18 cellular contexts compared by ENCODE assay signal in the genomic region with DNA sequence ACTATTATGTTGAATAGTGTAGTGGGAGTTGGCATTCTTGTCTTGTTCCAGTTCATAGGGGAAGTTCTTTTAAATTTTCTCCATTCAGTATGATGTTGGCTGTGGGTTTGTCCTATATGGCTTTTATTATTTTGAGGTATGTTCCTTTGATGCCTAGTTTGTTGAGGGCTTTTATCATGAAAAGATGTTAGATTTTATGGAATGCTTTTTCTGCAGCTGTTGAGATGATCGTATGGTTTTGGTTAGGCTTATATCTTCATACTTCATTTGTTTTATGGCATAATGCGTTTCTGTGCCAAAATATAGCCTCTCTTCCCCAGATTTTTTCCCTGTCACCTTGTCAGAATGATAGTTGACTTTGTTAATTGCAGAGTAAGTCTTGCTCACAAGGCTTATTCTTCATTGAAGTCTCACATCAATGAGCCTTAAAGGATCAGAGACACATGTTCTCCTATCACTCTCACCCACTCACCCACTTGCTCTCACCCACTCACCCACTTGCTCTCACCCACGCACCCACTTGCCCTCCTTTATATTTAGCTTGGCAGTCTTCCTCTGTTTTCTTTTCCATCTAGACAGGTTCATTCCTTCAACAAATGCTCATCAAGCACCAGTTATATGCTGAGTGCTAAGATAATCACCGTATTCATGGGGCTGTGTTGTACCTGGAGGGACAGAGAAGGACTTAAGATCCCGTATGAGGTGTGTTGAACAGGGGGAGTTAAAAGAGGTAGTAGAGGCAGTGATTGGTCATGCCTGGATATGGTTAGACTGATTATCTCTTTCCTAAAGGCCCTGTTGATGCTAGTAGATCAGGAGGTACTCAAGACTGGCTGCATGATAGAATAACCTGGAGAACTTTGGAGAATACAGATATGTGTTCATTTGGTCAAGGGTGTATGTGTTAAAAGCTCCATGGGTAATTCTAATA. TPM values are rescaled to one million over a fixed set of nuclear protein-coding genes. Genes with fewer than 3 reads are reported as not detected.
DNase-seq lines count a peak whose midpoint lies in the region; ATAC-seq and TF ChIP-seq lines count a peak whose summit lies in the region.
"Had no signal": no experiment of that assay in that cellular context is flagged by ENCODE, and none has a peak within 500 bp of the region (broad histone marks: within the 10 kb centered on the region; RNA-seq: fewer than 3 reads in every experiment).

No MANE protein-coding gene starts in this region.

- peak overlapping the region in 5 of 7 donors; percentile 0 to 68 (median 10) for H3K27ac Mint-ChIP-seq in CD4-positive, alpha-beta memory T cell
- peak overlapping the region; percentile 38 for H3K27ac Mint-ChIP-seq in activated B cell treated with CpG ODN at 0.5 μM for 24 hours
- H3K27ac Mint-ChIP-seq: CD4-positive, alpha-beta T cell; HFFc6 had no signal

- H3K4me1 ChIP-seq in CD4-positive, alpha-beta memory T cell (ENCODE audit: insufficient read depth, low read length) = peaks cover 48% of the 10 kb centered on the region
- H3K4me1 ChIP-seq in HEK293 (ENCODE audit: control insufficient read depth, insufficient read depth, low read length) (peaks cover 38% of the 10 kb centered on the region), testis (peaks cover 8% of the 10 kb centered on the region)
- H3K4me1 ChIP-seq: A549 had no signal

- peaks cover 47 to 77% (median 64%) of the 10 kb centered on the region in 4 donors for H3K4me1 Mint-ChIP-seq in CD4-positive, alpha-beta memory T cell
- H3K4me1 Mint-ChIP-seq in activated B cell treated with CpG ODN at 0.5 μM for 24 hours = peaks cover 91% of the 10 kb centered on the region

- DNase-seq in CD4-positive, alpha-beta memory T cell = no peak
- DNase-seq in activated B cell treated with CpG ODN at 0.5 μM for 24 hours (no peak), putamen (ENCODE audit: low spot score) (peak; percentile 51), AG08396 (ENCODE audit: low spot score) (no peak), retina (no peak), testis (no peak)
- no peak for DNase-seq in stimulated activated naive CD8-positive, alpha-beta T cell treated with anti-CD3 and anti-CD28 coated beads, Interleukin-15, Interleukin-2, amounts not matched to agents 100 U/mL and 50 U/mL, for 24 hours
- DNase-seq: CD4-positive, alpha-beta T cell; HFFc6; MG63; NCI-H1417 treated with DMSO at 0.1 percent for 48 hours; NCI-H187; NCI-H446 treated with DMSO at 0.1 percent for 48 hours; NK-92 treated with Interleukin-12 subunit alpha and Interleukin-12 subunit beta, amount 100 ng/mL, for 24 hours; SIG-M5 had no signal

- H3K36me3 Mint-ChIP-seq in CD4-positive, alpha-beta memory T cell = peaks cover 0 to 2% of the 10 kb centered on the region in 2 donors
- H3K36me3 Mint-ChIP-seq in activated B cell treated with CpG ODN at 0.5 μM for 24 hours (ENCODE audit: low read depth) = no peaks in the 10 kb centered on the region

- TF ChIP-seq CTCF in HEK293 (tag by site-specific recombination; IDR thresholded peaks at IDR 0.05) (no peak), activated B cell treated with CpG ODN at 0.5 μM for 24 hours (IDR thresholded peaks at IDR 0.05) (no peak), testis (IDR thresholded peaks at IDR 0.05) (no peak)

- WGBS in testis, 2 donors = 87 to 89% methylated on average over 5 of the region's 5 CpGs

- no peak overlapping the region for H3K27ac ChIP-seq in CD4-positive, alpha-beta memory T cell (ENCODE audit: low read depth, low read length)
- peak overlapping the region; percentile 39 for H3K27ac ChIP-seq in HEK293 (ENCODE audit: extremely low read depth, low read depth, low read length)
- H3K27ac ChIP-seq in testis = no peak overlapping the region
- H3K27ac ChIP-seq: A549 had no signal

- H3K4me3 ChIP-seq in CD4-positive, alpha-beta memory T cell (ENCODE audit: low read length in 2 of 2) = no peak overlapping the region
- H3K4me3 ChIP-seq in HEK293 (ENCODE audit: low read depth, low read length) (no peak overlapping the region), testis (no peak overlapping the region)
- H3K4me3 ChIP-seq: A549, MG63 had no signal

- H3K27me3 ChIP-seq in CD4-positive, alpha-beta memory T cell (ENCODE audit: insufficient read depth, low read length) = no peaks in the 10 kb centered on the region
- H3K27me3 ChIP-seq in testis = no peaks in the 10 kb centered on the region
- H3K27me3 ChIP-seq: MG63 had no signal

- H3K36me3 ChIP-seq in CD4-positive, alpha-beta memory T cell (ENCODE audit: insufficient read depth, low read length) = no peaks in the 10 kb centered on the region
- no peaks in the 10 kb centered on the region for H3K36me3 ChIP-seq in HEK293 (ENCODE audit: control insufficient read depth in 2 of 2, insufficient read depth in 1 of 2, low read length in 2 of 2)
- no peaks in the 10 kb centered on the region for H3K36me3 ChIP-seq in testis (ENCODE audit: low read depth, missing control alignments)
- H3K36me3 ChIP-seq: MG63 had no signal

- POLR2A ChIA-PET in CD4-positive, alpha-beta memory T cell (lab: Charles Lee; ENCODE audit: partially characterized antibody) = interaction anchor here (1.1 kb wide), 2 partner anchors 11 to 18 kb away, joined by 3 to 5 read pairs; no protein-coding TSS in a partner anchor
- POLR2A ChIA-PET in HEK293 (lab: Yijun Ruan, JAX) (no interaction called here), activated B cell treated with CpG ODN at 0.5 μM for 24 hours (lab: Charles Lee) (interaction anchor here (0.6 kb wide), 1 partner anchor 18 kb away, joined by 5 read pairs; no protein-coding TSS in a partner anchor)

- H3K9me3 Mint-ChIP-seq in CD4-positive, alpha-beta memory T cell = no peaks in the 10 kb centered on the region
- no peaks in the 10 kb centered on the region for H3K9me3 Mint-ChIP-seq in activated B cell treated with CpG ODN at 0.5 μM for 24 hours
- H3K9me3 Mint-ChIP-seq: CD4-positive, alpha-beta T cell; HFFc6 had no signal

- H3K4me3 Mint-ChIP-seq in CD4-positive, alpha-beta memory T cell = no peak overlapping the region
- H3K4me3 Mint-ChIP-seq in activated B cell treated with CpG ODN at 0.5 μM for 24 hours = no peak overlapping the region
- H3K4me3 Mint-ChIP-seq: CD4-positive, alpha-beta T cell; HFFc6 had no signal

- H3K9me3 ChIP-seq in CD4-positive, alpha-beta memory T cell (ENCODE audit: control insufficient read depth in 1 of 2, low read length in 2 of 2) = no peaks in the 10 kb centered on the region
- no peaks in the 10 kb centered on the region for H3K9me3 ChIP-seq in HEK293 (ENCODE audit: control insufficient read depth, insufficient read depth, low read depth, low read length)
- no peaks in the 10 kb centered on the region for H3K9me3 ChIP-seq in testis
- H3K9me3 ChIP-seq: A549, MG63 had no signal

- intact Hi-C loops in CD4-positive, alpha-beta memory T cell (cut with micrococcal nuclease) = no loop called here
- intact Hi-C loops in activated B cell treated with CpG ODN at 0.5 μM for 24 hours (cut with micrococcal nuclease) (no loop called here), testis (cut with DNase I; ENCODE audit: low total_unique reads) (no loop called here)

- TF ChIP-seq POLR2A in testis (IDR thresholded peaks at IDR 0.05) = no peak

- CTCF ChIA-PET in CD4-positive, alpha-beta memory T cell (lab: Charles Lee; ENCODE audit: partially characterized antibody) = interaction anchor here (1.6 kb wide), 1 partner anchor 19 kb away, joined by 4 read pairs; a partner anchor contains a TSS
- CTCF ChIA-PET in HEK293 (lab: Yijun Ruan, JAX) (no interaction called here), activated B cell treated with CpG ODN at 0.5 μM for 24 hours (lab: Charles Lee) (no interaction called here)

- H3K27me3 Mint-ChIP-seq in CD4-positive, alpha-beta memory T cell = no peaks in the 10 kb centered on the region
- no peaks in the 10 kb centered on the region for H3K27me3 Mint-ChIP-seq in activated B cell treated with CpG ODN at 0.5 μM for 24 hours
- H3K27me3 Mint-ChIP-seq: CD4-positive, alpha-beta T cell had no signal

- no peak for ATAC-seq in activated B cell treated with CpG ODN at 0.5 μM for 24 hours (ENCODE audit: low read depth)
- no peak for ATAC-seq in stimulated activated naive CD8-positive, alpha-beta T cell treated with anti-CD3 and anti-CD28 coated beads, Interleukin-15, Interleukin-2, amounts not matched to agents 100 U/mL and 50 U/mL, for 24 hours
- ATAC-seq: A549, SK-N-SH treated with all-trans-retinoic acid at 6 μM for 48 hours had no signal

TF ChIP-seq in HEK293, 187 proteins besides CTCF, POLR2A, EP300 and RAD21 (continues in another document):
- TF ChIP-seq SP7 (tag by site-specific recombination; IDR thresholded peaks at IDR 0.05) (0 out of 2 replicates have a peak, but pooled peaks have one; percentile 27), SP2 (tag by site-specific recombination; IDR thresholded peaks at IDR 0.05) (no peak), ZNF561 (tag by site-specific recombination; IDR thresholded peaks at IDR 0.05; ENCODE audit: borderline replicate concordance) (no peak), ZNF350 (tag by site-specific recombination; IDR thresholded peaks at IDR 0.05) (no peak), GFI1B (tag by site-specific recombination; IDR thresholded peaks at IDR 0.05) (no peak), ZXDB (tag by site-specific recombination; IDR thresholded peaks at IDR 0.05) (peak; percentile 22; the same call in 1 of the 2 replicates)
- TF ChIP-seq, protein P1, sequence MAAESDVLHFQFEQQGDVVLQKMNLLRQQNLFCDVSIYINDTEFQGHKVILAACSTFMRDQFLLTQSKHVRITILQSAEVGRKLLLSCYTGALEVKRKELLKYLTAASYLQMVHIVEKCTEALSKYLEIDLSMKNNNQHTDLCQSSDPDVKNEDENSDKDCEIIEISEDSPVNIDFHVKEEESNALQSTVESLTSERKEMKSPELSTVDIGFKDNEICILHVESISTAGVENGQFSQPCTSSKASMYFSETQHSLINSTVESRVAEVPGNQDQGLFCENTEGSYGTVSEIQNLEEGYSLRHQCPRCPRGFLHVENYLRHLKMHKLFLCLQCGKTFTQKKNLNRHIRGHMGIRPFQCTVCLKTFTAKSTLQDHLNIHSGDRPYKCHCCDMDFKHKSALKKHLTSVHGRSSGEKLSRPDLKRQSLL (tag by site-specific recombination; IDR thresholded peaks at IDR 0.05) = no peak

RNA-seq across cellular contexts. Expression of a gene that starts 19.3 kb away (rescaled TPM):
- 1 to 10 TPM; 7.0 to 7.6 TPM for total RNA-seq in CD4-positive, alpha-beta memory T cell
- polyA plus RNA-seq in CD4-positive, alpha-beta memory T cell = 1 to 10 TPM; 2.2 to 3.2 TPM
- total RNA-seq in activated B cell treated with CpG ODN at 0.5 μM for 24 hours = 14.3 and 18.1 TPM in 2 replicates
- 10 to 100 TPM; 14.9 to 16.0 TPM for total RNA-seq in testis
- 14.9 TPM for polyA plus RNA-seq in testis (ENCODE audit: insufficient read depth, low read depth, low replicate concordance)
